19 cellular contexts compared by ENCODE assay signal in the genomic region with DNA sequence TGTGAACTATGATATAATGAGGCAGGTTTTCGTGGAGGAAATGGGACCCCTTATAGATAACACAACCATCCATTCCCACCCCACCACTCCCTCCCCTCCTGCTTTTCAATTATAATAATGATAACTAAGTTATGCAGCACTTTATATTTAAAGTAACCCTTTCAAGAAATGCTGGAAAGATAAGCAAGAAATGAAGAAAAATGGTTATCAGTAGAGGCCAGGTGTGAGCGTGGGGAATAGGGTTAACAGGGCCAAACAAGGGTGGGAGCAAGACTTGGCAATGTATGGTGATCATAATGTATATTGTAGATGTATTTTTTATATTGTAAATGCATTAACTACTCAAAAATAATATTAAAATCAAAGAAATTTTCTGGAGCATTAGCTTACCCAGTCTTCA.
A peak's percentile ranks its signal among the peaks of the same experiment; 100 is the strongest.
DNase-seq lines count a peak whose midpoint lies in the region; ATAC-seq, FAIRE-seq and TF ChIP-seq lines count a peak whose summit lies in the region.
"Had no signal": no experiment of that assay in that cellular context is flagged by ENCODE, and none has a peak within 500 bp of the region (broad histone marks: within the 10 kb centered on the region; RNA-seq: fewer than 3 reads in every experiment).

No MANE protein-coding gene starts in this region.

- TF ChIP-seq RAD21 in K562 (CRISPR knock-in tag; conservative IDR thresholded peaks at IDR 0.05 in 1 of 2, IDR thresholded peaks at IDR 0.05 in 1 of 2): no peak

- 8% methylated on average over 2 of the region's 2 CpGs for WGBS in K562 (ENCODE audit: insufficient coverage, low coverage, missing lambda C conversion rate)

- in situ Hi-C loops in K562 (cut with MboI): no loop called here
- in situ Hi-C loops in gastrocnemius medialis (cut with MboI; ENCODE audit: low sequenced_read_pairs in 4 of 4): loop anchor here in 2 of 4 donors (10.0 to 25.0 kb wide), 2 partner anchors 92 to 95 kb away; no protein-coding TSS in a partner anchor

- no peak overlapping the region for H3K4me2 ChIP-seq in K562 (ENCODE audit: insufficient read depth, low read length)
- H3K4me2 ChIP-seq: A549; BLaER1 treated with 17β-estradiol and CSF1 and Interleukin-3, amounts not matched to agents 10 nM and 100 nM had no signal

- DNase-seq in K562 (ENCODE audit: extremely low read depth in 1 of 4, low spot score in 3 of 4) (no peak), gastrocnemius medialis (no peak), uterus (no peak)
- no peak for DNase-seq in activated naive CD4-positive, alpha-beta T cell treated with Interleukin-2 at 50 U/mL for 16 hours
- DNase-seq: AML-193; Caco-2; Calu3; CD4-positive, alpha-beta T cell; CD8-positive, alpha-beta T cell; DMS79 treated with DMSO at 0.1 percent for 48 hours; GF-D8 had no signal

- no peak for TF ChIP-seq EP300 in K562 (IDR thresholded peaks at IDR 0.05; ENCODE audit: low read length)

- no peaks in the 10 kb centered on the region; the same call in 1 of the 2 replicates for H3K9me3 ChIP-seq in K562 (replicated peaks; ENCODE audit: control insufficient read depth, insufficient read depth, low read depth, low read length)
- H3K9me3 ChIP-seq in gastrocnemius medialis: no peaks in the 10 kb centered on the region
- H3K9me3 ChIP-seq in uterus: no peaks in the 10 kb centered on the region
- H3K9me3 ChIP-seq: A549; BLaER1 treated with 17β-estradiol and CSF1 and Interleukin-3, amounts not matched to agents 10 nM and 100 nM; Caco-2 had no signal

- FAIRE-seq in K562 (lab: Jason Lieb, UNC): no peak
- FAIRE-seq: A549, G401.6, GM12891, GM19239 had no signal

- POLR2A ChIA-PET in K562 (lab: Yijun Ruan, JAX): no interaction called here

- TF ChIP-seq CTCF in K562 (IDR thresholded peaks at IDR 0.05 in 2 of 3, conservative IDR thresholded peaks at IDR 0.05 in 1 of 3; ENCODE audit: insufficient read depth in 2 of 3, low read depth in 1 of 3, low read length in 3 of 3) (no peak), gastrocnemius medialis (IDR thresholded peaks at IDR 0.05 in 4 of 5, conservative IDR thresholded peaks at IDR 0.05 in 1 of 5) (no peak), uterus (IDR thresholded peaks at IDR 0.05) (no peak)

- no TSS peak for BruUV-seq in K562 (replicated peaks; lab: Mats Ljungman, UMichigan)

- no peaks in the 10 kb centered on the region for H4K20me1 ChIP-seq in K562 (replicated peaks; ENCODE audit: control insufficient read depth, insufficient read depth, low read length)

- H3K9me1 ChIP-seq in K562 (ENCODE audit: control insufficient read depth, insufficient read depth, low read length): no peaks in the 10 kb centered on the region

- intact Hi-C loops in K562 (cut with micrococcal nuclease) (no loop called here), gastrocnemius medialis (cut with DNase I; ENCODE audit: low total_unique reads) (no loop called here), uterus (cut with DNase I; ENCODE audit: low total_unique reads) (loop anchor here (10.0 kb wide), 1 partner anchor 92 kb away; no protein-coding TSS in a partner anchor)

- ATAC-seq in K562 (no peak), gastrocnemius medialis (no peak), HG02610 (IDR thresholded peaks at IDR 0.05; ENCODE audit: unreplicated experiment) (no peak)
- ATAC-seq: A549; CD8-positive, alpha-beta T cell had no signal

- H3K27ac ChIP-seq in K562 (ENCODE audit: extremely low read depth, low read depth, low read length) (no peak overlapping the region), gastrocnemius medialis (peak overlapping the region in 3 of 4 donors; percentile 71 to 82 (median 73)), uterus (peak overlapping the region; percentile 3 to 85)
- H3K27ac ChIP-seq: 22Rv1; BLaER1 treated with 17β-estradiol and CSF1 and Interleukin-3, amounts not matched to agents 10 nM and 100 nM; C4-2B had no signal

- H3K27me3 ChIP-seq in K562 (ENCODE audit: control insufficient read depth in 2 of 2, insufficient read depth in 2 of 2, low read length in 2 of 2) (no peaks in the 10 kb centered on the region), gastrocnemius medialis (no peaks in the 10 kb centered on the region), uterus (no peaks in the 10 kb centered on the region)
- H3K27me3 ChIP-seq: BLaER1 treated with 17β-estradiol and CSF1 and Interleukin-3, amounts not matched to agents 10 nM and 100 nM had no signal

- CTCF ChIA-PET in K562 (lab: Yijun Ruan, JAX; ENCODE audit: low intra/inter-chr PET ratio): no interaction called here

- H3K9ac ChIP-seq in K562 (ENCODE audit: insufficient read depth in 1 of 2, low read depth in 2 of 2, low read length in 2 of 2): no peak overlapping the region
- H3K9ac ChIP-seq: BLaER1 treated with 17β-estradiol and CSF1 and Interleukin-3, amounts not matched to agents 10 nM and 100 nM had no signal

- H3K4me1 ChIP-seq in K562 (replicated peaks in 1 of 2; ENCODE audit: control insufficient read depth in 2 of 2, insufficient read depth in 2 of 2, low read length in 2 of 2) (peaks cover 0 to 17% of the 10 kb centered on the region in 2 experiments; a peak in 2 of 5 replicates), gastrocnemius medialis (peaks cover 19 to 27% of the 10 kb centered on the region in 2 donors), uterus (peaks cover 0 to 33% of the 10 kb centered on the region in 2 donors)
- H3K4me1 ChIP-seq: BLaER1 treated with 17β-estradiol and CSF1 and Interleukin-3, amounts not matched to agents 10 nM and 100 nM had no signal

- no peak for TF ChIP-seq POLR2A in K562 (conservative IDR thresholded peaks at IDR 0.05)
- TF ChIP-seq POLR2A in gastrocnemius medialis (IDR thresholded peaks at IDR 0.05): no peak
- no peak for TF ChIP-seq POLR2A in uterus (IDR thresholded peaks at IDR 0.05)

- H2AFZ ChIP-seq in K562 (ENCODE audit: low read depth, low read length): no peak overlapping the region

- H3K36me3 ChIP-seq in K562 (ENCODE audit: control insufficient read depth, insufficient read depth, low read length) (no peaks in the 10 kb centered on the region), gastrocnemius medialis (no peaks in the 10 kb centered on the region), uterus (no peaks in the 10 kb centered on the region)

- no peaks in the 10 kb centered on the region for H3K79me2 ChIP-seq in K562 (ENCODE audit: control insufficient read depth, insufficient read depth, low read length)

- H3K4me3 ChIP-seq in K562 (no peak overlapping the region), gastrocnemius medialis (no peak overlapping the region), uterus (no peak overlapping the region)
- H3K4me3 ChIP-seq: A549; BLaER1 treated with 17β-estradiol and CSF1 and Interleukin-3, amounts not matched to agents 10 nM and 100 nM had no signal

TF ChIP-seq in K562, 482 proteins besides CTCF, POLR2A, EP300 and RAD21:
- TF ChIP-seq CBFA2T3 (IDR thresholded peaks at IDR 0.05): peak; percentile 57; the same call in 1 of the 2 replicates
- TF ChIP-seq ZC3H4 (CRISPR knock-in tag; IDR thresholded peaks at IDR 0.05; ENCODE audit: borderline replicate concordance): no peak
- peak; percentile 50 for TF ChIP-seq TAL1 (IDR thresholded peaks at IDR 0.05)
- no peak for TF ChIP-seq ZNF324 (CRISPR knock-in tag; IDR thresholded peaks at IDR 0.05)
- TF ChIP-seq TCF3 (CRISPR knock-in tag; IDR thresholded peaks at IDR 0.05): peak; percentile 67
- peak; percentile 54 for TF ChIP-seq TEAD4 (IDR thresholded peaks at IDR 0.05; ENCODE audit: low read length)
- TF ChIP-seq TEAD4 (CRISPR knock-in tag; IDR thresholded peaks at IDR 0.05; ENCODE audit: borderline replicate concordance): no peak
- peak; percentile 49 for TF ChIP-seq ARID1B (IDR thresholded peaks at IDR 0.05)
- no peak for TF ChIP-seq ZNF695 (CRISPR knock-in tag; IDR thresholded peaks at IDR 0.05)
TF ChIP-seq in K562: peak in this region for 5.
